8 cellular contexts compared by ENCODE assay signal in the genomic region with DNA sequence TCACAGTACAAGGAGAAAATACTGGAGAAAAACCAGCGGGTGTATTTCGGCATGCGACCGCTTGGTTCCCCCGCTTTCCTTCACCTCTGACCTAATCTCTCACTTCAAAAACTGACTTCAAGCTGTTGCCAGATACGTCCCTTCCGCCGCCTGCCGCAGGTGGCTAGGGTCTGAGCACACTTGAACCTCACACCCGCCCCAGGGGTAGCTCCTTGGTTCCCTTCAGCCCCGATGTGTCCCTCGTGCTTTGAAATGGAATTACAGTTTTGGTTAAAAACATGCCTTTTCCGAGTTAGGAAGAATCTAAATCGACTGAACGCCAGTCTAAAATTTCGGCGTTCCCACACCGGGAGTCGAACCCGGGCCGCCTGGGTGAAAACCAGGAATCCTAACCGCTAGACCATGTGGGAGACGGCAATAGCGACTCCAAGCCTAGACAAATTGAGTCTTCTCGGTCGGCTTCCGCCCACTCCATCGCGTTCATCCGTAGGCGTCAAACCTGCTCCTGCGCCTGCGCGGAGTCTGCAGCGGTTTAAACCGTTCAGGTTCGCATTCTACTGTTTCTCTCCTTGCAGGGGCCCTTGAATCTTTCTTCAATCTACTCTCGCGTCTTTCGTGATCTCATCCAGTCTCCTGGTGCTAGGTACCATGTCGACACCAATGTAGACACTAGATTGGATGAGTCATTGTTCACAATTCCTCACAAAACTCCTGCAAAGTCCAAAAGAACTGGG.
DNase-seq lines count a peak whose midpoint lies in the region; ATAC-seq and TF ChIP-seq lines count a peak whose summit lies in the region.

No MANE protein-coding gene starts in this region.

- H3K27ac Mint-ChIP-seq in GM23338 (no peak overlapping the region), natural killer cell (no peak overlapping the region)
- no peak overlapping the region for H3K27ac Mint-ChIP-seq in stimulated activated naive B cell treated with anti-CD40 and anti-IgM and Interleukin-4, amounts not matched to agents 10 μg/mL and 1 μg/mL and 100 μg/mL, for 72 hours

- ATAC-seq in GM23338: peak; percentile 83
- ATAC-seq in natural killer cell: peak; percentile 71 to 88 (median 77)
- peak; percentile 84 to 85 for ATAC-seq in stimulated activated naive B cell treated with anti-CD40 and anti-IgM and Interleukin-4, amounts not matched to agents 10 μg/mL and 1 μg/mL and 100 μg/mL, for 72 hours (replicated peaks)

- H3K27me3 Mint-ChIP-seq in GM23338 (ENCODE audit: insufficient read depth, low read depth, poor library complexity): peaks cover 3% of the 10 kb centered on the region
- no peaks in the 10 kb centered on the region for H3K27me3 Mint-ChIP-seq in natural killer cell (ENCODE audit: low read depth in 2 of 2)
- no peaks in the 10 kb centered on the region for H3K27me3 Mint-ChIP-seq in stimulated activated naive B cell treated with anti-CD40 and anti-IgM and Interleukin-4, amounts not matched to agents 10 μg/mL and 1 μg/mL and 100 μg/mL, for 72 hours

- H3K36me3 Mint-ChIP-seq in GM23338 (ENCODE audit: low read depth): no peaks in the 10 kb centered on the region
- no peaks in the 10 kb centered on the region for H3K36me3 Mint-ChIP-seq in natural killer cell
- no peaks in the 10 kb centered on the region for H3K36me3 Mint-ChIP-seq in stimulated activated naive B cell treated with anti-CD40 and anti-IgM and Interleukin-4, amounts not matched to agents 10 μg/mL and 1 μg/mL and 100 μg/mL, for 72 hours

- CTCF ChIA-PET in RWPE1 (lab: Yijun Ruan, JAX): interaction anchor here (0.7 to 1.6 kb wide), 2 partner anchors 11 to 47 kb away, joined by 3 to 4 read pairs; no protein-coding TSS in a partner anchor

- POLR2A ChIA-PET in RWPE1 (lab: Yijun Ruan, JAX; ENCODE audit: low non-redundant PET): no interaction called here

- DNase-seq in Daoy (ENCODE audit: low read depth): peak; percentile 94
- DNase-seq in GM23338 (ENCODE audit: low spot score): peak; percentile 96
- DNase-seq in LHCN-M2 (ENCODE audit: low read depth): peak; percentile 99
- peak; percentile 82 for DNase-seq in RWPE1 (ENCODE audit: low spot score)
- peak; percentile 92 for DNase-seq in activated T-helper 9 cell treated with anti-CD3 and anti-CD28 coated beads, Interleukin-2, amount 50 U/mL, for 16 hours (ENCODE audit: low read depth)
- DNase-seq in fibroblast of the aortic adventitia (ENCODE audit: low read depth): peak; percentile 99
- peak; percentile 98 for DNase-seq in natural killer cell
- peak; percentile 92 for DNase-seq in stimulated activated naive B cell treated with anti-CD40 and anti-IgM and Interleukin-4, amounts not matched to agents 10 μg/mL and 1 μg/mL and 100 μg/mL, for 72 hours

- H3F3A ChIP-seq in GM23338 (replicated peaks; ENCODE audit: low read depth): peaks cover 10% of the 10 kb centered on the region; the same call in 1 of the 2 replicates

- H3K4me3 Mint-ChIP-seq in GM23338: no peak overlapping the region
- no peak overlapping the region for H3K4me3 Mint-ChIP-seq in natural killer cell
- H3K4me3 Mint-ChIP-seq in stimulated activated naive B cell treated with anti-CD40 and anti-IgM and Interleukin-4, amounts not matched to agents 10 μg/mL and 1 μg/mL and 100 μg/mL, for 72 hours: no peak overlapping the region

- H3K4me2 ChIP-seq in GM23338: peak overlapping the region; percentile 86

- H3K36me3 ChIP-seq in GM23338 (ENCODE audit: insufficient read depth): no peaks in the 10 kb centered on the region

- TF ChIP-seq CTCF in GM23338 (conservative IDR thresholded peaks at IDR 0.05; ENCODE audit: low read depth in 2 of 2) (peak in 1 of 2 experiments; percentile 48; a peak in 3 of 4 replicates), RWPE1 (conservative IDR thresholded peaks at IDR 0.05; ENCODE audit: low read depth) (no peak), fibroblast of the aortic adventitia (IDR thresholded peaks at IDR 0.05; ENCODE audit: insufficient read depth, low read length) (peak; percentile 65), natural killer cell (IDR thresholded peaks at IDR 0.05) (no peak)

- H3K27me3 ChIP-seq in GM23338 (ENCODE audit: insufficient read depth): no peaks in the 10 kb centered on the region

- H2AFZ ChIP-seq in GM23338: no peak overlapping the region

- peak overlapping the region; percentile 93 for H3K27ac ChIP-seq in GM23338 (ENCODE audit: low read depth)
- peak overlapping the region; percentile 99 for H3K27ac ChIP-seq in RWPE1

- H3K4me1 ChIP-seq in GM23338 (ENCODE audit: insufficient read depth): peaks cover 14% of the 10 kb centered on the region

- H4K20me1 ChIP-seq in GM23338 (replicated peaks; ENCODE audit: insufficient read depth): no peaks in the 10 kb centered on the region

- H3K9me3 Mint-ChIP-seq in GM23338 (no peaks in the 10 kb centered on the region; the same call in 2 of the 3 replicates), natural killer cell (no peaks in the 10 kb centered on the region)
- H3K9me3 Mint-ChIP-seq in stimulated activated naive B cell treated with anti-CD40 and anti-IgM and Interleukin-4, amounts not matched to agents 10 μg/mL and 1 μg/mL and 100 μg/mL, for 72 hours: no peaks in the 10 kb centered on the region

- peak overlapping the region; percentile 53 for H3K4me3 ChIP-seq in GM23338
- H3K4me3 ChIP-seq in fibroblast of the aortic adventitia (ENCODE audit: low read depth, low read length): peak overlapping the region; percentile 66

- H3K79me2 ChIP-seq in GM23338 (replicated peaks; ENCODE audit: insufficient read depth): no peaks in the 10 kb centered on the region

- intact Hi-C loops in natural killer cell (cut with micrococcal nuclease): loop anchor here (1.0 to 5.0 kb wide), 5 partner anchors 72 to 501 kb away; partner anchors contain the start of genes GPALPP1, GTF2F2, NUFIP1 and SLC25A30

- no peaks in the 10 kb centered on the region for H3K9me2 ChIP-seq in GM23338 (ENCODE audit: insufficient read depth)

- H3K4me1 Mint-ChIP-seq in GM23338: peaks cover 8% of the 10 kb centered on the region
- no peaks in the 10 kb centered on the region for H3K4me1 Mint-ChIP-seq in natural killer cell
- H3K4me1 Mint-ChIP-seq in stimulated activated naive B cell treated with anti-CD40 and anti-IgM and Interleukin-4, amounts not matched to agents 10 μg/mL and 1 μg/mL and 100 μg/mL, for 72 hours: no peaks in the 10 kb centered on the region

TF ChIP-seq in GM23338, 12 proteins besides CTCF, POLR2A, EP300 and RAD21 (continues in another document):
- TF ChIP-seq ZNF462 (CRISPR knock-in tag; IDR thresholded peaks at IDR 0.05) (no peak; the same call in 1 of the 2 replicates), NANOG (IDR thresholded peaks at IDR 0.05; ENCODE audit: borderline replicate concordance) (peak; percentile 36; the same call in 1 of the 2 replicates)

Comparison
In these comparisons a context has a peak if more than half of its experiments do, and no peak if none do; other contexts are left out.
1. Peak in every context shown above with its lines: DNase-seq, ATAC-seq, H3K4me3 ChIP-seq and H3K27ac ChIP-seq.